8 cellular contexts compared by ENCODE assay signal in the genomic region with DNA sequence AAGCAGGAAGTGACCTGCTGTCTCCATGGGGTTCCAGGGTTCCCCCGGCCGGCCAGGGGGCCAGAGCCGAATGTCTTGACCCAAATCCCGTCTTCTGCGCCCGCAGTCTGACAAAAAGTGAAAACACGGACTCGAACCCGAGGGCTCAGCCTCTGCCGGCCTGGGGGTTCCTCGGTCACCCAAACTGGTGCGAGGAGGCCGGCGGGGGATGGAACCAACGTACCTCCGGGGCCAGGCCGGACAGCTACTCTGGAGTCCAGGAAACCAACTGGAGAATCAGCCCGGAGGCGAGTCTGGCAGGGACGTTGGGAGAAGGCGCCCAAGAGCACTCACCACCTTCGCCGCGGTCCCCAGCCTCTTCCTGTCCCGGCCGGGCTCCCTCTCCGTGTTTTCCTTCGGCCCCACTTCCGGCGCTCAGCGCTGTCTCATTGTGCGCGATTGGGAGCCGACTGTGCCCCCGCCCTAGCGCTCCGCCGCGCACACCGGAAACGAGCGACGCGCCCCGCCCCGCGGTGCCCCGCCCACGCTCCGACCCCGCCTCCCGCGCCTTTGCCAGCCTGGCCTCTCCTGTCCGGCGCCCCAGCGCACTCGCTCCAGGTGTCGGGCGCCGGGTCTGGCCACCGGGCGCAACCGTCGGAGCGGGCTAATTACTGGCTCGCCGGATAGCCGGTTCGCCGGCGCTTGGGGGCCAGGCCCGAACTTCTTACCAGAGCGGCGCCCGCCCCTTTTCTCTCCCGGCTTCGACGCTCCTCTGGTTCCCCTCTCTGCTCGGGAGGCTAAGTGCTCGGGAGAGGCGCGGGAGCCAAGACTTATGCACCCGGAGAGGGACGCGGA. TPM values are rescaled to one million over a fixed set of nuclear protein-coding genes. Genes with fewer than 3 reads are reported as not detected.
DNase-seq lines count a peak whose midpoint lies in the region; ATAC-seq and TF ChIP-seq lines count a peak whose summit lies in the region.

A gene with protein sequence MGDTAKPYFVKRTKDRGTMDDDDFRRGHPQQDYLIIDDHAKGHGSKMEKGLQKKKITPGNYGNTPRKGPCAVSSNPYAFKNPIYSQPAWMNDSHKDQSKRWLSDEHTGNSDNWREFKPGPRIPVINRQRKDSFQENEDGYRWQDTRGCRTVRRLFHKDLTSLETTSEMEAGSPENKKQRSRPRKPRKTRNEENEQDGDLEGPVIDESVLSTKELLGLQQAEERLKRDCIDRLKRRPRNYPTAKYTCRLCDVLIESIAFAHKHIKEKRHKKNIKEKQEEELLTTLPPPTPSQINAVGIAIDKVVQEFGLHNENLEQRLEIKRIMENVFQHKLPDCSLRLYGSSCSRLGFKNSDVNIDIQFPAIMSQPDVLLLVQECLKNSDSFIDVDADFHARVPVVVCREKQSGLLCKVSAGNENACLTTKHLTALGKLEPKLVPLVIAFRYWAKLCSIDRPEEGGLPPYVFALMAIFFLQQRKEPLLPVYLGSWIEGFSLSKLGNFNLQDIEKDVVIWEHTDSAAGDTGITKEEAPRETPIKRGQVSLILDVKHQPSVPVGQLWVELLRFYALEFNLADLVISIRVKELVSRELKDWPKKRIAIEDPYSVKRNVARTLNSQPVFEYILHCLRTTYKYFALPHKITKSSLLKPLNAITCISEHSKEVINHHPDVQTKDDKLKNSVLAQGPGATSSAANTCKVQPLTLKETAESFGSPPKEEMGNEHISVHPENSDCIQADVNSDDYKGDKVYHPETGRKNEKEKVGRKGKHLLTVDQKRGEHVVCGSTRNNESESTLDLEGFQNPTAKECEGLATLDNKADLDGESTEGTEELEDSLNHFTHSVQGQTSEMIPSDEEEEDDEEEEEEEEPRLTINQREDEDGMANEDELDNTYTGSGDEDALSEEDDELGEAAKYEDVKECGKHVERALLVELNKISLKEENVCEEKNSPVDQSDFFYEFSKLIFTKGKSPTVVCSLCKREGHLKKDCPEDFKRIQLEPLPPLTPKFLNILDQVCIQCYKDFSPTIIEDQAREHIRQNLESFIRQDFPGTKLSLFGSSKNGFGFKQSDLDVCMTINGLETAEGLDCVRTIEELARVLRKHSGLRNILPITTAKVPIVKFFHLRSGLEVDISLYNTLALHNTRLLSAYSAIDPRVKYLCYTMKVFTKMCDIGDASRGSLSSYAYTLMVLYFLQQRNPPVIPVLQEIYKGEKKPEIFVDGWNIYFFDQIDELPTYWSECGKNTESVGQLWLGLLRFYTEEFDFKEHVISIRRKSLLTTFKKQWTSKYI (N-terminal part only) (minus strand): TSS at position 363 of the 834 bp plus-strand sequence. CDS start 1,211 bp downstream, outside the sequence.

- ATAC-seq in GM21723 (IDR thresholded peaks at IDR 0.05; ENCODE audit: unreplicated experiment): peak; percentile 73
- ATAC-seq in Panc1: peak; percentile 98
- peak; percentile 93 to 96 for ATAC-seq in activated T-cell treated with anti-CD3 and anti-CD28 coated beads, Interleukin-2, amount 50 U/mL, for 4 hours
- ATAC-seq in esophagus mucosa: peak; percentile 97

- peaks cover 17% of the 10 kb centered on the region for H3K36me3 Mint-ChIP-seq in activated T-cell treated with anti-CD3 and anti-CD28 coated beads, Interleukin-2, amount 50 U/mL, for 4 hours (ENCODE audit: insufficient read depth)

- DNase-seq in DMS53 treated with DMSO at 0.1 percent for 48 hours (lab: John Stamatoyannopoulos, UW; ENCODE audit: unreplicated experiment) (peak; percentile 79), KBM-7 (peak; percentile 95), Panc1 (ENCODE audit: low read depth, low spot score) (no peak)
- peak; percentile 92 for DNase-seq in activated T-cell treated with anti-CD3 and anti-CD28 coated beads, Interleukin-2, amount 50 U/mL, for 4 hours
- peak; percentile 87 to 90 for DNase-seq in stimulated activated CD8-positive, alpha-beta memory T cell treated with anti-CD3 and anti-CD28 coated beads, Interleukin-7, amount 100 ng/mL, for 1 hour (ENCODE audit: low read depth in 2 of 2)

- H3K4me3 Mint-ChIP-seq in activated T-cell treated with anti-CD3 and anti-CD28 coated beads, Interleukin-2, amount 50 U/mL, for 4 hours: peak within 1 kb of the TSS; percentile 98

- peak within 1 kb of the TSS; percentile 99 for H3K9ac ChIP-seq in muscle layer of colon (ENCODE audit: low read length)

- no peaks in the 10 kb centered on the region for H3K9me3 Mint-ChIP-seq in activated T-cell treated with anti-CD3 and anti-CD28 coated beads, Interleukin-2, amount 50 U/mL, for 4 hours

- BruUV-seq in Panc1 (replicated peaks; lab: Mats Ljungman, UMichigan): no TSS peak

- H3K4me3 ChIP-seq in Panc1 (ENCODE audit: low read depth in 2 of 2, low read length in 2 of 2) (peak within 1 kb of the TSS; percentile 71 to 89), muscle layer of colon (ENCODE audit: low read depth in 1 of 2, low read length in 2 of 2) (peak within 1 kb of the TSS; percentile 87 to 98)

- no peak for TF ChIP-seq CTCF in Panc1 (IDR thresholded peaks at IDR 0.05)

- H3K27me3 Mint-ChIP-seq in activated T-cell treated with anti-CD3 and anti-CD28 coated beads, Interleukin-2, amount 50 U/mL, for 4 hours (ENCODE audit: low read depth): no peaks in the 10 kb centered on the region

- no peaks in the 10 kb centered on the region for H3K27me3 ChIP-seq in Panc1 (ENCODE audit: control insufficient read depth, insufficient read depth, low read length)
- no peaks in the 10 kb centered on the region for H3K27me3 ChIP-seq in muscle layer of colon (ENCODE audit: control insufficient read depth in 1 of 2, insufficient read depth in 2 of 2, low read length in 2 of 2)

- in situ Hi-C loops in KBM-7 (cut with MboI; ENCODE audit: low pct_unique_long_range_greater_than_20kb, low sequenced_read_pairs): no loop called here
- in situ Hi-C loops in Panc1 (cut with HindIII; ENCODE audit: low pct_unique_long_range_greater_than_20kb, low sequenced_read_pairs): no loop called here

- H3K9me3 ChIP-seq in Panc1 (ENCODE audit: control insufficient read depth, insufficient read depth, low read depth, low read length) (no peaks in the 10 kb centered on the region), muscle layer of colon (ENCODE audit: low read length) (no peaks in the 10 kb centered on the region)

- POLR2A ChIA-PET in Panc1 (lab: Charles Lee): no interaction called here

- intact Hi-C loops in Panc1 (cut with micrococcal nuclease; ENCODE audit: unreplicated experiment): no loop called here

- H3K27ac ChIP-seq in Panc1 (ENCODE audit: low read length): peak within 1 kb of the TSS; percentile 84
- H3K27ac ChIP-seq in muscle layer of colon (ENCODE audit: low read depth, low read length): peak within 1 kb of the TSS; percentile 86

- CTCF ChIA-PET in Panc1 (lab: Charles Lee): no interaction called here

- peaks cover 22% of the 10 kb centered on the region for H3K4me1 ChIP-seq in Panc1 (ENCODE audit: control insufficient read depth, insufficient read depth, low read length)
- H3K4me1 ChIP-seq in muscle layer of colon (ENCODE audit: insufficient read depth, low read length): peaks cover 11% of the 10 kb centered on the region

- H3K36me3 ChIP-seq in Panc1 (ENCODE audit: control insufficient read depth, insufficient read depth, low read length) (peaks cover 9% of the 10 kb centered on the region), muscle layer of colon (ENCODE audit: insufficient read depth, low read length) (no peaks in the 10 kb centered on the region)

- peaks cover 40% of the 10 kb centered on the region for H3K4me1 Mint-ChIP-seq in activated T-cell treated with anti-CD3 and anti-CD28 coated beads, Interleukin-2, amount 50 U/mL, for 4 hours (ENCODE audit: low read depth)

RNA-seq across cellular contexts. Expression of the gene that starts here (rescaled TPM):
- total RNA-seq in Panc1 (2021; ENCODE audit: unreplicated experiment) (12.5 TPM), esophagus mucosa (33.3 TPM)
- 5.4 TPM for polyA plus RNA-seq in Panc1 (2012; ENCODE audit: insufficient read length)
- 10 to 100 TPM; 26.4 to 36.7 (median 29.8) TPM for total RNA-seq in activated T-cell treated with anti-CD3 and anti-CD28 coated beads, Interleukin-2, amount 50 U/mL, for 4 hours
